ENCODE assay signal across 19 cellular contexts in genomic region chr4:155616112-155616511, GRCh38. TPM values are rescaled to one million over a fixed set of nuclear protein-coding genes. Genes with fewer than 3 reads are reported as not detected.
DNase-seq lines count a peak whose midpoint lies in the region; ATAC-seq, FAIRE-seq and TF ChIP-seq lines count a peak whose summit lies in the region.
"Had no signal": no experiment of that assay in that cellular context is flagged by ENCODE, and none has a peak within 500 bp of the region (broad histone marks: within the 10 kb centered on the region; RNA-seq: fewer than 3 reads in every experiment).

No MANE protein-coding gene starts in this region.

- H3K9me3 ChIP-seq in left ventricle myocardium inferior (replicated peaks) (no peaks in the 10 kb centered on the region), right atrium auricular region (no peaks in the 10 kb centered on the region), kidney (ENCODE audit: control insufficient read depth in 1 of 2, low read length in 2 of 2) (no peaks in the 10 kb centered on the region)
- H3K9me3 ChIP-seq: Caco-2, SJCRH30 had no signal

- H3K27ac ChIP-seq in left ventricle myocardium inferior (replicated peaks) (peak overlapping the region; percentile 64), right atrium auricular region (no peak overlapping the region), kidney (ENCODE audit: low read depth in 2 of 2, low read length in 2 of 2) (no peak overlapping the region)
- H3K27ac ChIP-seq: SJCRH30 had no signal

- DNase-seq in left ventricle myocardium inferior (no peak), right atrium auricular region (ENCODE audit: low spot score) (no peak), amniotic stem cell (lab: John Stamatoyannopoulos, UW) (peak; percentile 10), kidney (no peak), occipital lobe (lab: John Stamatoyannopoulos, UW) (no peak), foreskin melanocyte (no peak), DMS153 (lab: John Stamatoyannopoulos, UW) (no peak)
- DNase-seq: Caco-2; CD4-positive, alpha-beta T cell; GF-D8; NCI-H1105 treated with DMSO at 0.1 percent for 48 hours; NCI-H187 treated with DMSO at 0.1 percent for 48 hours; NCI-H345; NCI-H524 treated with DMSO at 0.1 percent for 48 hours; SJCRH30 had no signal

- H3K27me3 ChIP-seq in left ventricle myocardium inferior (ENCODE audit: low read depth) (no peaks in the 10 kb centered on the region), right atrium auricular region (no peaks in the 10 kb centered on the region)
- H3K27me3 ChIP-seq: SJCRH30 had no signal

- FAIRE-seq in kidney (lab: Jason Lieb, UNC), result peak; percentile 51
- FAIRE-seq: H1, K562 had no signal

- TF ChIP-seq CTCF in left ventricle myocardium inferior (IDR thresholded peaks at IDR 0.05; ENCODE audit: borderline replicate concordance), result no peak
- TF ChIP-seq CTCF in right atrium auricular region (IDR thresholded peaks at IDR 0.05), result no peak
- no peak for TF ChIP-seq CTCF in kidney (IDR thresholded peaks at IDR 0.05; ENCODE audit: borderline replicate concordance, extremely low read depth, insufficient read depth)

- H3K4me1 ChIP-seq in left ventricle myocardium inferior (peaks cover 23% of the 10 kb centered on the region), right atrium auricular region (peaks cover 0 to 4% of the 10 kb centered on the region in 2 donors), kidney (ENCODE audit: control insufficient read depth in 1 of 2, insufficient read depth in 1 of 2, low read depth in 1 of 2, low read length in 2 of 2) (no peaks in the 10 kb centered on the region)
- H3K4me1 ChIP-seq: Caco-2, SJCRH30 had no signal

- H3K9ac ChIP-seq in kidney (ENCODE audit: low read length in 2 of 2), result no peak overlapping the region

- intact Hi-C loops in left ventricle myocardium inferior (cut with micrococcal nuclease) (no loop called here), kidney (cut with DNase I) (no loop called here)

- no peak for ATAC-seq in HG02571 (IDR thresholded peaks at IDR 0.05; ENCODE audit: unreplicated experiment)
- ATAC-seq: K562, Panc1 had no signal

- H3K36me3 ChIP-seq in left ventricle myocardium inferior (no peaks in the 10 kb centered on the region), right atrium auricular region (no peaks in the 10 kb centered on the region), kidney (ENCODE audit: control insufficient read depth in 1 of 2, insufficient read depth in 2 of 2, low read length in 2 of 2) (no peaks in the 10 kb centered on the region)
- H3K36me3 ChIP-seq: SJCRH30 had no signal

- H3K4me3 ChIP-seq in left ventricle myocardium inferior, result no peak overlapping the region
- H3K4me3 ChIP-seq in right atrium auricular region, result no peak overlapping the region
- no peak overlapping the region for H3K4me3 ChIP-seq in kidney (ENCODE audit: low read length in 2 of 2)
- H3K4me3 ChIP-seq: K562, SJCRH30 had no signal

RNA-seq across cellular contexts. Expression of gene GUCY1A1, which starts 50.5 kb away (rescaled TPM):
- total RNA-seq in left ventricle myocardium inferior (43.0 TPM), right atrium auricular region (10 to 100 TPM; 35.5 to 52.5 TPM), kidney (64.6 TPM), occipital lobe (136 TPM)
- 6.9 TPM for polyA plus RNA-seq in kidney (ENCODE audit: insufficient read depth, low read depth, low replicate concordance)
- total RNA-seq: Caco-2; CD4-positive, alpha-beta T cell; H1; K562 had no signal
- polyA plus RNA-seq: H1, K562 had no signal
